23 cellular contexts compared by ENCODE assay signal in the genomic region with DNA sequence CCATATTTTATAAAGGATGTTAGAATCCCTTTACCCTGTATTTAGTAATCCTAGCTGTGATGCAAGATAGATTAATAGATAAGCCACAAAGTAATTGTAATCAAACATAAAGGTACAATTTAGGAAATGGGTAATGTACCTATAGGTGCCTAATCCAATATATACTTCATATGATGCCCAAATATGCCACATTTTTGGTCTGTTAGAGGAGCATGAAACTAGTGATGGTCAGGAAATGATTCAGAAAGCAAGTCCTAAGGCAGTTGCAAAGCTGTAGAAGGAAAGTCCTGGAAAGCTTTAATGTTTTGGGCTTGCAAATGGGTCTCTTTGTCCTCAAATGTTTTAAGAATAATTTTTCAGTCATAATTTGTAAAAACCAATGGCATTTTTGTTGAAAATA.
DNase-seq lines count a peak whose midpoint lies in the region; ATAC-seq and TF ChIP-seq lines count a peak whose summit lies in the region.
"Had no signal": no experiment of that assay in that cellular context is flagged by ENCODE, and none has a peak within 500 bp of the region (broad histone marks: within the 10 kb centered on the region; RNA-seq: fewer than 3 reads in every experiment).

No MANE protein-coding gene starts in this region.

- no peaks in the 10 kb centered on the region for H3K4me1 ChIP-seq in breast epithelium
- H3K4me1 ChIP-seq in OCI-LY3 (ENCODE audit: low read length), result peaks cover 65% of the 10 kb centered on the region
- peaks cover 63% of the 10 kb centered on the region for H3K4me1 ChIP-seq in mammary epithelial cell (ENCODE audit: insufficient read depth, low read length)
- H3K4me1 ChIP-seq in Karpas-422 (ENCODE audit: low read length), result no peaks in the 10 kb centered on the region

- H3K27me3 ChIP-seq in breast epithelium (no peaks in the 10 kb centered on the region), OCI-LY3 (ENCODE audit: low read depth, low read length) (no peaks in the 10 kb centered on the region), mammary epithelial cell (ENCODE audit: insufficient read depth, low read length) (no peaks in the 10 kb centered on the region), Karpas-422 (ENCODE audit: low read length) (no peaks in the 10 kb centered on the region)
- H3K27me3 ChIP-seq: SJSA1 had no signal

- no TSS peak for BruUV-seq in MCF 10A (replicated peaks; lab: Mats Ljungman, UMichigan)
- no TSS peak for BruUV-seq in mammary epithelial cell (replicated peaks; lab: Mats Ljungman, UMichigan)

- in situ Hi-C loops in mammary epithelial cell (cut with MboI; ENCODE audit: low sequenced_read_pairs in 2 of 2), result no loop called here

- peak overlapping the region; percentile 35 for H3K4me2 ChIP-seq in OCI-LY3 (ENCODE audit: low read length)
- H3K4me2 ChIP-seq in mammary epithelial cell (ENCODE audit: insufficient read depth, low read depth, low read length), result peak overlapping the region; percentile 76
- no peak overlapping the region for H3K4me2 ChIP-seq in Karpas-422 (ENCODE audit: low read depth, low read length, poor library complexity, severe bottlenecking)

- H2AFZ ChIP-seq in OCI-LY3 (ENCODE audit: low read depth, low read length) (no peak overlapping the region), mammary epithelial cell (ENCODE audit: low read depth, low read length) (no peak overlapping the region), Karpas-422 (ENCODE audit: low read length) (no peak overlapping the region)

- no peaks in the 10 kb centered on the region for H3K27me3 Mint-ChIP-seq in MCF 10A (ENCODE audit: insufficient read depth, unreplicated experiment)

- H3K4me3 Mint-ChIP-seq in MCF 10A (ENCODE audit: unreplicated experiment), result no peak overlapping the region

- H3K4me1 Mint-ChIP-seq in MCF 10A (ENCODE audit: insufficient read depth, unreplicated experiment), result peaks cover 50% of the 10 kb centered on the region

- peaks cover 7% of the 10 kb centered on the region for H3K9me3 Mint-ChIP-seq in MCF 10A (ENCODE audit: unreplicated experiment)

- H3K27ac ChIP-seq in breast epithelium (no peak overlapping the region), OCI-LY3 (ENCODE audit: low read length) (no peak overlapping the region), mammary epithelial cell (ENCODE audit: insufficient read depth, low read depth, low read length) (peak overlapping the region; percentile 95), Karpas-422 (ENCODE audit: low read length) (no peak overlapping the region)
- H3K27ac ChIP-seq: SJSA1 had no signal

- no peak overlapping the region for H3K4me3 ChIP-seq in breast epithelium
- H3K4me3 ChIP-seq in OCI-LY3 (ENCODE audit: low read length), result no peak overlapping the region
- H3K4me3 ChIP-seq in mammary epithelial cell (replicated peaks in 1 of 3; ENCODE audit: insufficient read depth in 1 of 3, low read depth in 2 of 3, low read length in 3 of 3), result no peak overlapping the region
- no peak overlapping the region for H3K4me3 ChIP-seq in Karpas-422 (ENCODE audit: low read length)
- H3K4me3 ChIP-seq: SJSA1 had no signal

- peak; percentile 41 for ATAC-seq in stimulated activated naive CD8-positive, alpha-beta T cell treated with anti-CD3 and anti-CD28 coated beads, Interleukin-15, Interleukin-2, amounts not matched to agents 100 U/mL and 50 U/mL, for 24 hours

- DNase-seq in MCF 10A (ENCODE audit: unreplicated experiment) (no peak), breast epithelium (ENCODE audit: low spot score in 2 of 2) (no peak), mammary epithelial cell (peak; percentile 37), midbrain (lab: John Stamatoyannopoulos, UW) (no peak), SKM-1 (lab: John Stamatoyannopoulos, UW; ENCODE audit: unreplicated experiment) (no peak), Karpas-422 (no peak)
- DNase-seq in stimulated activated naive CD8-positive, alpha-beta T cell treated with anti-CD3 and anti-CD28 coated beads, Interleukin-15, Interleukin-2, amounts not matched to agents 100 U/mL and 50 U/mL, for 24 hours, result no peak
- DNase-seq: 8988T, ACHN, Calu3, DMS79 treated with DMSO at 0.1 percent for 48 hours, H7, KBM-7, NCI-H1092, NCI-H1417 treated with DMSO at 0.1 percent for 48 hours, NCI-H1694 treated with DMSO at 0.1 percent for 48 hours, NCI-H2081, NCI-H2227 treated with DMSO at 0.1 percent for 48 hours, NCI-H526 treated with DMSO at 0.1 percent for 48 hours, Right ventricle myocardium superior, SW 1271 had no signal

- CTCF ChIA-PET in MCF 10A (lab: Yijun Ruan, JAX) (interaction anchor here (0.9 to 1.5 kb wide), 3 partner anchors 10 to 77 kb away, joined by 3 read pairs; a partner anchor contains a TSS), mammary epithelial cell (lab: Charles Lee; ENCODE audit: low non-redundant PET) (interaction anchor here (0.6 kb wide), 1 partner anchor 74 kb away, joined by 3 read pairs; no protein-coding TSS in a partner anchor)

- H3K36me3 Mint-ChIP-seq in MCF 10A (ENCODE audit: insufficient read depth, unreplicated experiment), result no peaks in the 10 kb centered on the region

- intact Hi-C loops in MCF 10A (cut with micrococcal nuclease) (no loop called here), breast epithelium (cut with DNase I; ENCODE audit: low total_unique reads) (no loop called here), mammary epithelial cell (cut with micrococcal nuclease) (no loop called here)

- peak overlapping the region; percentile 7 for H3K27ac Mint-ChIP-seq in MCF 10A (ENCODE audit: low read depth, unreplicated experiment)

- TF ChIP-seq POLR2A in breast epithelium (IDR thresholded peaks at IDR 0.05), result no peak

- POLR2A ChIA-PET in MCF 10A (lab: Yijun Ruan, JAX), result interaction anchor here (0.8 to 3.7 kb wide), 12 partner anchors 9 to 85 kb away, joined by 3 to 35 read pairs (median 4); a partner anchor contains a TSS

- H3K9ac ChIP-seq in OCI-LY3 (ENCODE audit: low read length), result no peak overlapping the region
- H3K9ac ChIP-seq in mammary epithelial cell (ENCODE audit: insufficient read depth, low read length), result no peak overlapping the region
- H3K9ac ChIP-seq in Karpas-422 (ENCODE audit: low read length), result no peak overlapping the region

- H3K9me2 ChIP-seq in Karpas-422 (replicated peaks; ENCODE audit: insufficient read depth, low read length), result no peaks in the 10 kb centered on the region

- no peaks in the 10 kb centered on the region for H4K20me1 ChIP-seq in OCI-LY3 (ENCODE audit: insufficient read depth, low read length)
- H4K20me1 ChIP-seq in mammary epithelial cell (ENCODE audit: insufficient read depth, low read length), result no peaks in the 10 kb centered on the region
- H4K20me1 ChIP-seq in Karpas-422 (ENCODE audit: insufficient read depth, low read depth, low read length), result no peaks in the 10 kb centered on the region

- H3K79me2 ChIP-seq in OCI-LY3 (ENCODE audit: low read length) (no peaks in the 10 kb centered on the region), mammary epithelial cell (ENCODE audit: insufficient read depth, low read length) (no peaks in the 10 kb centered on the region), Karpas-422 (ENCODE audit: low read length) (no peaks in the 10 kb centered on the region)

- no peaks in the 10 kb centered on the region for H3K9me3 ChIP-seq in breast epithelium
- no peaks in the 10 kb centered on the region for H3K9me3 ChIP-seq in OCI-LY3 (ENCODE audit: insufficient read depth, low read length)
- H3K9me3 ChIP-seq in mammary epithelial cell (replicated peaks; ENCODE audit: insufficient read depth, low read length), result no peaks in the 10 kb centered on the region
- 0 out of 2 replicates have a peak, but pooled peaks cover 2% of the 10 kb centered on the region for H3K9me3 ChIP-seq in Karpas-422 (ENCODE audit: low read length)
- H3K9me3 ChIP-seq: SJSA1 had no signal

- H3K36me3 ChIP-seq in breast epithelium (no peaks in the 10 kb centered on the region), OCI-LY3 (replicated peaks; ENCODE audit: low read depth, low read length) (no peaks in the 10 kb centered on the region), mammary epithelial cell (ENCODE audit: insufficient read depth, low read length) (no peaks in the 10 kb centered on the region), Karpas-422 (ENCODE audit: insufficient read depth, low read length) (no peaks in the 10 kb centered on the region)
- H3K36me3 ChIP-seq: SJSA1 had no signal

- dilution Hi-C loops in mammary epithelial cell (cut with HindIII; ENCODE audit: low sequenced_read_pairs), result no loop called here

- no peak for TF ChIP-seq CTCF in MCF 10A (IDR thresholded peaks at IDR 0.05; ENCODE audit: unreplicated experiment)
- TF ChIP-seq CTCF in breast epithelium (IDR thresholded peaks at IDR 0.05), result no peak
- no peak for TF ChIP-seq CTCF in OCI-LY3 (IDR thresholded peaks at IDR 0.05; ENCODE audit: low read depth, low read length)
- no peak for TF ChIP-seq CTCF in mammary epithelial cell (conservative IDR thresholded peaks at IDR 0.05 in 1 of 2, IDR thresholded peaks at IDR 0.05 in 1 of 2; ENCODE audit: extremely low read depth in 1 of 2, insufficient read depth in 1 of 2, low read depth in 1 of 2, low read length in 2 of 2)
